ENCODE assay signal across 17 cellular contexts in the genomic region with DNA sequence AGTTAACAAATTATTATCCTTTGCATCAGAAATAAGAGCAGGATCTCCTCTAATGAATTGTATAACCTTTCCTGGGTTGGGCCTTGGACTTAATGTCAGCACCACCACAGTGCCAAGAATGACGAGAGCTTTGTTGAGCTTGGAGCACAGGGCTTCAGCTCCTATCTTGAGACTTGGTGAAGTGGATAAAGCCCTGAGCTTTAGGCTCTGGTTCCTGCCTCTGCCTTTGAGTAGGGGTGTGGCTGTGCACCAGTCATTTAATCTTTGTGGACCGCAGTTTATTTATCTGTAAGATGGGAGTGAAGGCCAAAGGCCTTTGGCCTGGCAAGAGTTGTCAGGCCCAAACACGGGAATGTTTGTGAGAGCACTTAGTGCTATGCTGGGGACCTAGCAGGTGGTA.
DNase-seq lines count a peak whose midpoint lies in the region; ATAC-seq and TF ChIP-seq lines count a peak whose summit lies in the region.
"Had no signal": no experiment of that assay in that cellular context is flagged by ENCODE, and none has a peak within 500 bp of the region (broad histone marks: within the 10 kb centered on the region; RNA-seq: fewer than 3 reads in every experiment).

No MANE protein-coding gene starts in this region.

- 60 to 65% methylated on average over 2 of the region's 3 CpGs for WGBS in esophagus squamous epithelium, 2 donors

- H3K36me3 ChIP-seq in esophagus squamous epithelium (no peaks in the 10 kb centered on the region), mucosa of descending colon (ENCODE audit: low read depth) (no peaks in the 10 kb centered on the region), upper lobe of right lung (no peaks in the 10 kb centered on the region)

- H3K27me3 ChIP-seq in esophagus squamous epithelium, result no peaks in the 10 kb centered on the region
- H3K27me3 ChIP-seq in upper lobe of right lung, result no peaks in the 10 kb centered on the region
- H3K27me3 ChIP-seq: foreskin keratinocyte, testis had no signal

- no peak for TF ChIP-seq POLR2A in esophagus squamous epithelium (IDR thresholded peaks at IDR 0.05)

- H3K9me3 ChIP-seq in esophagus squamous epithelium (no peaks in the 10 kb centered on the region), mucosa of descending colon (no peaks in the 10 kb centered on the region), upper lobe of right lung (no peaks in the 10 kb centered on the region)
- H3K9me3 ChIP-seq: testis had no signal

- peaks cover 9 to 56% (median 16%) of the 10 kb centered on the region in 3 donors for H3K4me1 ChIP-seq in esophagus squamous epithelium
- H3K4me1 ChIP-seq in mucosa of descending colon (ENCODE audit: low read depth), result peaks cover 9% of the 10 kb centered on the region
- peaks cover 26% of the 10 kb centered on the region for H3K4me1 ChIP-seq in upper lobe of right lung

- intact Hi-C loops in esophagus squamous epithelium (cut with DNase I), result no loop called here
- intact Hi-C loops in mucosa of descending colon (cut with DNase I, micrococcal nuclease), result no loop called here
- intact Hi-C loops in upper lobe of right lung (cut with DNase I), result no loop called here

- DNase-seq in NCI-H2196 (lab: John Stamatoyannopoulos, UW; ENCODE audit: unreplicated experiment) (peak; percentile 6), NCI-H2196 treated with DMSO at 0.1 percent for 48 hours (lab: John Stamatoyannopoulos, UW; ENCODE audit: unreplicated experiment) (no peak), esophagus squamous epithelium (lab: John Stamatoyannopoulos, UW) (no peak), mucosa of descending colon (peak in 1 of 3 donors; percentile 13), upper lobe of right lung (no peak), UCSD-AML1 (lab: John Stamatoyannopoulos, UW; ENCODE audit: unreplicated experiment) (no peak)
- DNase-seq: activated CD4-positive, alpha-beta T cell treated with anti-CD3 and anti-CD28 coated beads, Interleukin-2, amount 50 U/mL, for 48 hours; activated T-cell treated with anti-CD3 and anti-CD28 coated beads, Interleukin-2, amount 50 U/mL, for 72 hours; foreskin keratinocyte; immature natural killer cell; MM.1S; NCI-H187; stimulated activated CD4-positive, alpha-beta T cell treated with anti-CD3 and anti-CD28 coated beads, Interleukin-4, amount 100 ng/mL, for 1 hour had no signal

- H3K4me3 ChIP-seq in esophagus squamous epithelium (no peak overlapping the region), mucosa of descending colon (no peak overlapping the region), upper lobe of right lung (no peak overlapping the region)
- H3K4me3 ChIP-seq: SK-N-MC, testis had no signal

- H3K27ac ChIP-seq in esophagus squamous epithelium (peak overlapping the region in 3 of 4 donors; percentile 5 to 48 (median 24)), upper lobe of right lung (peak overlapping the region; percentile 14)
- H3K27ac ChIP-seq: foreskin keratinocyte, SK-N-MC had no signal

- ATAC-seq in mucosa of descending colon (peak; percentile 30), upper lobe of right lung (peak; percentile 84), GM21619 (IDR thresholded peaks at IDR 0.05; ENCODE audit: unreplicated experiment) (no peak), GM19397 (IDR thresholded peaks at IDR 0.05; ENCODE audit: unreplicated experiment) (no peak)
- ATAC-seq: activated T-cell treated with anti-CD3 and anti-CD28 coated beads, Interleukin-2, amount 50 U/mL, for 72 hours; foreskin keratinocyte had no signal

- no peak for TF ChIP-seq CTCF in esophagus squamous epithelium (IDR thresholded peaks at IDR 0.05)
- TF ChIP-seq CTCF in mucosa of descending colon (IDR thresholded peaks at IDR 0.05), result no peak
- TF ChIP-seq CTCF in upper lobe of right lung (IDR thresholded peaks at IDR 0.05), result no peak

Comparison
In these comparisons a context has a peak if more than half of its experiments do, and no peak if none do; other contexts are left out.
1. ATAC-seq: peak in mucosa of descending colon (single experiment) and upper lobe of right lung (single experiment); none in GM21619 (single experiment) and GM19397 (single experiment).